10 cellular contexts compared by ENCODE assay signal in genomic region chr22:41290262-41291221, GRCh38. TPM values are rescaled to one million over a fixed set of nuclear protein-coding genes. Genes with fewer than 3 reads are reported as not detected.
DNase-seq lines count a peak whose midpoint lies in the region; ATAC-seq, FAIRE-seq and TF ChIP-seq lines count a peak whose summit lies in the region.
"Had no signal": no experiment of that assay in that cellular context is flagged by ENCODE, and none has a peak within 500 bp of the region (broad histone marks: within the 10 kb centered on the region; RNA-seq: fewer than 3 reads in every experiment).

No MANE protein-coding gene starts in this region.

- H3K36me3 ChIP-seq in Panc1 (ENCODE audit: control insufficient read depth, insufficient read depth, low read length) = no peaks in the 10 kb centered on the region; the same call in 1 of the 2 replicates
- H3K36me3 ChIP-seq in neuronal stem cell (replicated peaks in 1 of 2; ENCODE audit: control insufficient read depth in 2 of 2, insufficient read depth in 2 of 2, low read length in 2 of 2) = no peaks in the 10 kb centered on the region
- H3K36me3 ChIP-seq in aorta (ENCODE audit: control insufficient read depth in 1 of 2, insufficient read depth in 2 of 2, low read length in 1 of 2) = no peaks in the 10 kb centered on the region
- H3K36me3 ChIP-seq: colonic mucosa had no signal

- peak; percentile 69 for DNase-seq in AG20443 (ENCODE audit: low spot score)
- peak; percentile 72 for DNase-seq in Panc1 (ENCODE audit: low read depth, low spot score)
- DNase-seq in epithelial cell of esophagus (ENCODE audit: low read depth) = peak; percentile 66
- peak; percentile 40 for DNase-seq in neuronal stem cell (ENCODE audit: low spot score)
- DNase-seq in GM12891 (ENCODE audit: insufficient read length, low spot score) = no peak
- no peak for DNase-seq in right cardiac atrium
- DNase-seq in NCI-H345 (lab: John Stamatoyannopoulos, UW) = no peak
- DNase-seq in aorta = no peak
- DNase-seq: colonic mucosa, NCI-H510A had no signal

- H4K8ac ChIP-seq in neuronal stem cell (ENCODE audit: low read depth, low read length) = no peak overlapping the region

- no TSS peak for BruUV-seq in Panc1 (replicated peaks; lab: Mats Ljungman, UMichigan)

- peaks cover 1% of the 10 kb centered on the region for H3K79me1 ChIP-seq in neuronal stem cell (ENCODE audit: low read depth, low read length)

- H3K4me3 ChIP-seq in Panc1 (ENCODE audit: low read depth in 2 of 2, low read length in 2 of 2) (no peak overlapping the region), epithelial cell of esophagus (ENCODE audit: low read length) (no peak overlapping the region), neuronal stem cell (ENCODE audit: low read length in 2 of 2) (no peak overlapping the region), right cardiac atrium (ENCODE audit: low read length) (no peak overlapping the region), aorta (ENCODE audit: low read length in 2 of 2) (no peak overlapping the region)
- H3K4me3 ChIP-seq: colonic mucosa had no signal

- peak; percentile 61 for ATAC-seq in Panc1
- ATAC-seq in right cardiac atrium = no peak
- ATAC-seq in aorta (ENCODE audit: low FRiP score) = no peak

- intact Hi-C loops in Panc1 (cut with micrococcal nuclease; ENCODE audit: unreplicated experiment) (no loop called here), right cardiac atrium (cut with DNase I) (no loop called here), aorta (cut with DNase I) (no loop called here)

- no peak for TF ChIP-seq POLR2A in GM12891 (IDR thresholded peaks at IDR 0.05; ENCODE audit: low read depth, low read length)

- no peak overlapping the region for H3K9ac ChIP-seq in neuronal stem cell (ENCODE audit: low read depth, low read length, poor library complexity)

- no peaks in the 10 kb centered on the region for H3K27me3 ChIP-seq in Panc1 (ENCODE audit: control insufficient read depth, insufficient read depth, low read length)
- no peaks in the 10 kb centered on the region for H3K27me3 ChIP-seq in neuronal stem cell (ENCODE audit: control insufficient read depth in 3 of 3, insufficient read depth in 3 of 3, low read depth in 1 of 3, low read length in 3 of 3)
- H3K27me3 ChIP-seq in right cardiac atrium (ENCODE audit: control insufficient read depth, insufficient read depth) = no peaks in the 10 kb centered on the region
- no peaks in the 10 kb centered on the region for H3K27me3 ChIP-seq in aorta (ENCODE audit: control insufficient read depth in 1 of 2, insufficient read depth in 2 of 2, low read length in 1 of 2)
- H3K27me3 ChIP-seq: colonic mucosa had no signal

- H3K27ac ChIP-seq in Panc1 (ENCODE audit: low read length) (peak overlapping the region; percentile 95), neuronal stem cell (replicated peaks; ENCODE audit: low read length) (peak overlapping the region; percentile 81), right cardiac atrium (ENCODE audit: low read length) (no peak overlapping the region), aorta (ENCODE audit: low read depth in 1 of 2, low read length in 2 of 2) (peak overlapping the region in 1 of 2 donors; percentile 62)
- H3K27ac ChIP-seq: colonic mucosa had no signal

- peak overlapping the region; percentile 45 for H2AFZ ChIP-seq in neuronal stem cell (ENCODE audit: low read length)

- H3K4me2 ChIP-seq in neuronal stem cell (ENCODE audit: insufficient read depth, low read length, poor library complexity, severe bottlenecking) = no peak overlapping the region

- FAIRE-seq in GM12891 (lab: Jason Lieb, UNC) = no peak

- H2BK12ac ChIP-seq in neuronal stem cell (ENCODE audit: low read length) = no peak overlapping the region

- no peak overlapping the region for H2BK5ac ChIP-seq in neuronal stem cell (ENCODE audit: low read length)

- CTCF ChIA-PET in Panc1 (lab: Charles Lee) = interaction anchor here (0.7 kb wide), 1 partner anchor 8 kb away, joined by 4 read pairs; no protein-coding TSS in a partner anchor

- POLR2A ChIA-PET in Panc1 (lab: Charles Lee) = interaction anchor here (0.6 to 0.7 kb wide), 2 partner anchors 31 to 91 kb away, joined by 4 to 7 read pairs; partner anchors contain the start of gene TEF

- no peak overlapping the region for H3K4ac ChIP-seq in neuronal stem cell (ENCODE audit: low read length)

- H3K18ac ChIP-seq in neuronal stem cell (ENCODE audit: low read length) = peak overlapping the region; percentile 70

- H3K23ac ChIP-seq in neuronal stem cell (ENCODE audit: low read depth, low read length, poor library complexity) = no peak overlapping the region

- no peaks in the 10 kb centered on the region for H3K9me3 ChIP-seq in Panc1 (ENCODE audit: control insufficient read depth, insufficient read depth, low read depth, low read length)
- H3K9me3 ChIP-seq in neuronal stem cell (replicated peaks in 1 of 2; ENCODE audit: control insufficient read depth in 2 of 2, insufficient read depth in 1 of 2, low read depth in 1 of 2, low read length in 2 of 2) = peaks cover 0 to 2% of the 10 kb centered on the region in 2 donors
- no peaks in the 10 kb centered on the region for H3K9me3 ChIP-seq in right cardiac atrium (ENCODE audit: control insufficient read depth, low read length)
- H3K9me3 ChIP-seq in aorta (ENCODE audit: control insufficient read depth, low read length) = no peaks in the 10 kb centered on the region
- H3K9me3 ChIP-seq: colonic mucosa had no signal

- H4K91ac ChIP-seq in neuronal stem cell (ENCODE audit: low read depth, low read length, poor library complexity) = no peak overlapping the region

- no peak overlapping the region for H2BK120ac ChIP-seq in neuronal stem cell (ENCODE audit: low read depth, low read length)

- H3K14ac ChIP-seq in neuronal stem cell (ENCODE audit: low read length) = no peak overlapping the region

- TF ChIP-seq CTCF in Panc1 (IDR thresholded peaks at IDR 0.05) (no peak), epithelial cell of esophagus (IDR thresholded peaks at IDR 0.05; ENCODE audit: insufficient read depth, low read depth, low read length, missing control alignments) (no peak)

- H2BK15ac ChIP-seq in neuronal stem cell (ENCODE audit: low read length) = no peak overlapping the region

- WGBS in neuronal stem cell (ENCODE audit: extremely low coverage in 2 of 2, insufficient read length in 2 of 2, insufficient replicate concordance in 1 of 2), 2 donors = no CpG with 5 or more reads among the region's 8 CpGs
- WGBS in right cardiac atrium = 68% methylated on average over 8 of the region's 8 CpGs
- 45 to 48% methylated on average over 8 of the region's 8 CpGs for WGBS in aorta, 2 donors

- in situ Hi-C loops in Panc1 (cut with HindIII; ENCODE audit: low pct_unique_long_range_greater_than_20kb, low sequenced_read_pairs) = no loop called here

- peaks cover 38% of the 10 kb centered on the region for H3K4me1 ChIP-seq in Panc1 (ENCODE audit: control insufficient read depth, insufficient read depth, low read length)
- peaks cover 5 to 7% of the 10 kb centered on the region in 2 donors for H3K4me1 ChIP-seq in neuronal stem cell (ENCODE audit: control insufficient read depth in 2 of 2, insufficient read depth in 1 of 2, low read depth in 1 of 2, low read length in 2 of 2)
- no peaks in the 10 kb centered on the region for H3K4me1 ChIP-seq in right cardiac atrium (ENCODE audit: control insufficient read depth, insufficient read depth, low read length)
- H3K4me1 ChIP-seq in aorta (ENCODE audit: control insufficient read depth in 1 of 2, insufficient read depth in 2 of 2, low read length in 2 of 2) = no peaks in the 10 kb centered on the region
- H3K4me1 ChIP-seq: colonic mucosa had no signal

- H2AK5ac ChIP-seq in neuronal stem cell (ENCODE audit: low read depth, low read length) = peak overlapping the region; percentile 87

TF ChIP-seq in GM12891, 5 proteins besides CTCF, POLR2A, EP300 and RAD21:
- no peak for TF ChIP-seq POLR2AphosphoS5 (IDR thresholded peaks at IDR 0.05; ENCODE audit: low read depth, low read length)
- no peak for TF ChIP-seq SPI1 (IDR thresholded peaks at IDR 0.05; ENCODE audit: low read depth, low read length)
- TF ChIP-seq PAX5 (IDR thresholded peaks at IDR 0.05; ENCODE audit: insufficient read depth, low read length, severe bottlenecking) = no peak
- no peak for TF ChIP-seq POU2F2 (IDR thresholded peaks at IDR 0.05; ENCODE audit: low read depth, low read length)
- TF ChIP-seq TAF1 (IDR thresholded peaks at IDR 0.05; ENCODE audit: low read depth, low read length) = no peak

RNA-seq across cellular contexts. Expression of gene RANGAP1, which starts 4.6 kb away (rescaled TPM):
- total RNA-seq in Panc1 (2021; ENCODE audit: unreplicated experiment) (140 TPM), right cardiac atrium (10 to 100 TPM; 26.0 to 38.5 (median 33.4) TPM), aorta (10 to 100 TPM; 29.7 to 34.6 TPM)
- polyA plus RNA-seq in Panc1 (2012; ENCODE audit: insufficient read length) = 141 TPM
- polyA plus RNA-seq in neuronal stem cell (2013, experiment 1 of 2) = 63.0 TPM
- polyA plus RNA-seq in neuronal stem cell (2013, experiment 2 of 2) = 61.9 TPM
- polyA plus RNA-seq in GM12891 (2012; ENCODE audit: low read depth, missing spikeins) = 48.9 TPM
- polyA plus RNA-seq in right cardiac atrium (26.9 TPM), aorta (10 to 100 TPM; 14.8 to 20.3 TPM)

RNA-seq across cellular contexts. Expression of gene ZC3H7B, which starts 10.8 kb away (rescaled TPM):
- total RNA-seq in Panc1 (2021; ENCODE audit: unreplicated experiment) (62.0 TPM), right cardiac atrium (10 to 100 TPM; 35.4 to 43.5 (median 39.2) TPM), aorta (10 to 100 TPM; 34.8 to 50.0 TPM)
- 68.0 TPM for polyA plus RNA-seq in Panc1 (2012; ENCODE audit: insufficient read length)
- 38.6 TPM for polyA plus RNA-seq in neuronal stem cell (2013, experiment 1 of 2)
- 38.4 TPM for polyA plus RNA-seq in neuronal stem cell (2013, experiment 2 of 2)
- polyA plus RNA-seq in GM12891 (2012; ENCODE audit: low read depth, missing spikeins) = 23.7 TPM
- polyA plus RNA-seq in right cardiac atrium (35.2 TPM), aorta (10 to 100 TPM; 14.8 to 23.7 TPM)

RNA-seq across cellular contexts. Expression of gene CHADL, which starts 49.8 kb away (rescaled TPM):
- 0.33 TPM for total RNA-seq in Panc1 (2021; ENCODE audit: unreplicated experiment)
- 0.44 TPM for polyA plus RNA-seq in Panc1 (2012; ENCODE audit: insufficient read length)
- polyA plus RNA-seq in neuronal stem cell (2013, experiment 1 of 2) = 0.13 TPM
- polyA plus RNA-seq in neuronal stem cell (2013, experiment 2 of 2) = 0.18 TPM
- not detected for polyA plus RNA-seq in GM12891 (2012; ENCODE audit: low read depth, missing spikeins)
- total RNA-seq in right cardiac atrium = 10 to 100 TPM; 15.5 to 25.7 (median 21.8) TPM
- polyA plus RNA-seq in right cardiac atrium = 39.2 TPM
- total RNA-seq in aorta = 1 to 10 TPM; 1.2 to 2.7 TPM
- 1 to 10 TPM in 1 of 2 donors, not detected in 1; 7.0 TPM for polyA plus RNA-seq in aorta

Comparison
In these comparisons a context has a peak if more than half of its experiments do, and no peak if none do; other contexts are left out.
1. DNase-seq: peak in AG20443 (single experiment), Panc1 (single experiment), epithelial cell of esophagus (single experiment) and neuronal stem cell (single experiment); none in GM12891 (single experiment), right cardiac atrium (0 of 3), NCI-H345 (single experiment) and aorta (0 of 2).
2. RNA of gene CHADL, which starts 49.8 kb away (total RNA-seq): 15.5 to 25.7 TPM in right cardiac atrium; 1.2 to 2.7 TPM in aorta and 0.33 TPM in Panc1 (single experiment); every median in the first group is over 4 times any median in the second.